Comparison of ENCODE assay signal across 37 cellular contexts in the genomic region with DNA sequence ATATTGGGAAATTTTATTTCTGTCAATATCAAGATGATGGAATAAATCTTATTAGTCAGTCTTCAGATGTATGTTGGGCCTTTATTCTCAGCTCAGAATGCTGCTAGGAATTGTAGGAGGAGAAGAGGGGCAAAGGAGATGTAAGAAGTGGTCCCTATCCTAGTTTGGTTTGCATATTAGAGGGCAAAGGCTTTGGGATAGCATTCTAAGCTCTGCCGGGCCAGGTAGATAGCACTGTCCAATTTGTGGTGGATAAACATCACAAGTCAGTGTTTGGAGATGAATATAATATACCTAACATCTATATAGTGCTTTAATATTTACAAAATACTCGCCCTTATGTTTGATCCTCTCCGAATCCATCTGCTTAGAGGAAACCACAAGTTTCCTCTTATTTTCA.
"Had no signal": no experiment of that assay in that cellular context is flagged by ENCODE, and none has a peak within 500 bp of the region (broad histone marks: within the 10 kb centered on the region; RNA-seq: fewer than 3 reads in every experiment).

No MANE protein-coding gene starts in this region.

- H3K27ac ChIP-seq: adrenal gland, body of pancreas, epithelial cell of prostate, esophagus squamous epithelium, gastroesophageal sphincter, WERI-Rb-1 had no signal

- DNase-seq: activated CD4-positive, alpha-beta memory T cell treated with anti-CD3 and anti-CD28 coated beads for 36 hours; activated CD4-positive, alpha-beta T cell treated with anti-CD3 and anti-CD28 coated beads for 36 hours; activated CD4-positive, alpha-beta T cell treated with anti-CD3 and anti-CD28 coated beads, Interleukin-2, amount 10 ng/mL, durations not matched to agents 24 days and 14 days; activated CD4-positive, CD25-positive, alpha-beta regulatory T cell; activated CD4-positive, CD25-positive, alpha-beta regulatory T cell treated with anti-CD3 and anti-CD28 coated beads, Interleukin-2, amount 50 U/mL, for 72 hours; activated CD8-positive, alpha-beta memory T cell treated with anti-CD3 and anti-CD28 coated beads, Interleukin-2, amount 10 ng/mL, durations not matched to agents 7 days and 5 days; activated CD8-positive, alpha-beta memory T cell treated with anti-CD3 and anti-CD28 coated beads, Interleukin-2, amount 50 U/mL, for 4 hours; activated CD8-positive, alpha-beta T cell treated with anti-CD3 and anti-CD28 coated beads, Interleukin-2, amount 10 ng/mL, durations not matched to agents 7 days and 5 days; activated effector memory CD4-positive, alpha-beta T cell treated with anti-CD3 and anti-CD28 coated beads, Interleukin-2, amount 50 U/mL, for 16 hours; activated naive CD4-positive, alpha-beta T cell treated with anti-CD3 and anti-CD28 coated beads for 36 hours; activated naive CD8-positive, alpha-beta T cell treated with anti-CD3 and anti-CD28 coated beads for 36 hours; activated naive CD8-positive, alpha-beta T cell treated with anti-CD3 and anti-CD28 coated beads, Interleukin-2, amount 50 U/mL, for 24 hours; activated T-cell treated with anti-CD3 and anti-CD28 coated beads, Interleukin-2, amount 50 U/mL, for 1 hour; activated T-cell treated with anti-CD3 and anti-CD28 coated beads, Interleukin-2, amount 50 U/mL, for 48 hours; adrenal gland; amygdala; aorta; body of pancreas; caudate nucleus; cortex of kidney; dermis blood vessel endothelial cell; effector CD8-positive, alpha-beta T cell; esophagus squamous epithelium; foreskin melanocyte; T-helper 1 cell; T-helper 17 cell; T1000; WERI-Rb-1 had no signal

- FAIRE-seq: colon, endometrium, endothelial cell of umbilical vein had no signal

- H3K27me3 Mint-ChIP-seq: activated CD4-positive, alpha-beta memory T cell treated with anti-CD3 and anti-CD28 coated beads for 36 hours; activated CD4-positive, alpha-beta T cell treated with anti-CD3 and anti-CD28 coated beads for 36 hours; activated CD4-positive, alpha-beta T cell treated with anti-CD3 and anti-CD28 coated beads, Interleukin-2, amount 10 ng/mL, durations not matched to agents 24 days and 14 days; activated CD8-positive, alpha-beta memory T cell treated with anti-CD3 and anti-CD28 coated beads, Interleukin-2, amount 10 ng/mL, durations not matched to agents 7 days and 5 days; activated naive CD8-positive, alpha-beta T cell treated with anti-CD3 and anti-CD28 coated beads for 36 hours; activated naive CD8-positive, alpha-beta T cell treated with anti-CD3 and anti-CD28 coated beads, Interleukin-2, amount 50 U/mL, for 24 hours; T-helper 17 cell had no signal

- H3K27me3 ChIP-seq: adrenal gland, body of pancreas, esophagus squamous epithelium, gastroesophageal sphincter had no signal

- H3K36me3 Mint-ChIP-seq: activated CD4-positive, alpha-beta memory T cell treated with anti-CD3 and anti-CD28 coated beads for 36 hours; activated CD8-positive, alpha-beta memory T cell treated with anti-CD3 and anti-CD28 coated beads, Interleukin-2, amount 10 ng/mL, durations not matched to agents 7 days and 5 days; activated naive CD4-positive, alpha-beta T cell treated with anti-CD3 and anti-CD28 coated beads, Interleukin-2, amount 50 U/mL, for 24 hours; activated naive CD8-positive, alpha-beta T cell treated with anti-CD3 and anti-CD28 coated beads for 36 hours had no signal

- H3K9me3 ChIP-seq: adrenal gland, body of pancreas, esophagus squamous epithelium, gastroesophageal sphincter had no signal

- H3K9me3 Mint-ChIP-seq: activated CD4-positive, alpha-beta T cell treated with anti-CD3 and anti-CD28 coated beads, Interleukin-2, amount 10 ng/mL, durations not matched to agents 24 days and 14 days; activated naive CD4-positive, alpha-beta T cell treated with anti-CD3 and anti-CD28 coated beads for 36 hours; activated naive CD4-positive, alpha-beta T cell treated with anti-CD3 and anti-CD28 coated beads, Interleukin-2, amount 50 U/mL, for 24 hours; activated naive CD8-positive, alpha-beta T cell treated with anti-CD3 and anti-CD28 coated beads for 36 hours; activated T-helper 1 cell treated with anti-CD3 and anti-CD28 coated beads, Interleukin-12 subunit alpha, Interleukin-12 subunit beta, Interleukin-2, Interleukin-4 antibody, amounts not matched to agents 30 ng/mL and 10 ng/mL and 1 ng/mL, durations not matched to agents 14 hours and 24 hours and 36 hours; activated T-helper 2 cell treated with anti-CD3 and anti-CD28 coated beads, Interferon-gamma antibody, Interleukin-2, Interleukin-4, amounts not matched to agents 10 μg/mL and 5 μg/mL and 100 μg/mL, durations not matched to agents 14 hours and 24 hours and 36 hours; T-helper 2 cell treated with Interferon-gamma antibody and Interleukin-4, amounts not matched to agents 5 μg/mL and 100 μg/mL, for 36 hours had no signal

- H3K4me1 ChIP-seq: body of pancreas, esophagus squamous epithelium, gastroesophageal sphincter had no signal

- H3K4me1 Mint-ChIP-seq: activated CD4-positive, alpha-beta T cell treated with anti-CD3 and anti-CD28 coated beads for 36 hours; activated CD4-positive, alpha-beta T cell treated with anti-CD3 and anti-CD28 coated beads, Interleukin-2, amount 10 ng/mL, durations not matched to agents 24 days and 14 days; activated CD8-positive, alpha-beta memory T cell treated with anti-CD3 and anti-CD28 coated beads, Interleukin-2, amount 10 ng/mL, durations not matched to agents 7 days and 5 days; activated naive CD4-positive, alpha-beta T cell treated with anti-CD3 and anti-CD28 coated beads, Interleukin-2, amount 50 U/mL, for 24 hours; activated naive CD8-positive, alpha-beta T cell treated with anti-CD3 and anti-CD28 coated beads for 36 hours; activated naive CD8-positive, alpha-beta T cell treated with anti-CD3 and anti-CD28 coated beads, Interleukin-2, amount 50 U/mL, for 24 hours; T-helper 17 cell had no signal

- ATAC-seq: activated CD4-positive, alpha-beta T cell treated with anti-CD3 and anti-CD28 coated beads for 36 hours; activated CD8-positive, alpha-beta memory T cell treated with anti-CD3 and anti-CD28 coated beads, Interleukin-2, amount 10 ng/mL, durations not matched to agents 7 days and 5 days; activated CD8-positive, alpha-beta T cell treated with anti-CD3 and anti-CD28 coated beads, Interleukin-2, amount 10 ng/mL, durations not matched to agents 7 days and 5 days; activated naive CD8-positive, alpha-beta T cell treated with anti-CD3 and anti-CD28 coated beads, Interleukin-2, amount 50 U/mL, for 24 hours; body of pancreas; gastroesophageal sphincter; T-helper 17 cell had no signal

- H3K27ac Mint-ChIP-seq: activated CD4-positive, alpha-beta memory T cell treated with anti-CD3 and anti-CD28 coated beads for 36 hours; activated CD4-positive, alpha-beta T cell treated with anti-CD3 and anti-CD28 coated beads for 36 hours; activated CD4-positive, alpha-beta T cell treated with anti-CD3 and anti-CD28 coated beads, Interleukin-2, amount 10 ng/mL, durations not matched to agents 24 days and 14 days; activated CD8-positive, alpha-beta memory T cell treated with anti-CD3 and anti-CD28 coated beads, Interleukin-2, amount 10 ng/mL, durations not matched to agents 7 days and 5 days; activated CD8-positive, alpha-beta T cell treated with anti-CD3 and anti-CD28 coated beads, Interleukin-2, amount 10 ng/mL, durations not matched to agents 7 days and 5 days; activated naive CD4-positive, alpha-beta T cell treated with anti-CD3 and anti-CD28 coated beads for 36 hours; activated naive CD4-positive, alpha-beta T cell treated with anti-CD3 and anti-CD28 coated beads, Interleukin-2, amount 50 U/mL, for 24 hours; activated naive CD8-positive, alpha-beta T cell treated with anti-CD3 and anti-CD28 coated beads for 36 hours; activated naive CD8-positive, alpha-beta T cell treated with anti-CD3 and anti-CD28 coated beads, Interleukin-2, amount 50 U/mL, for 24 hours; activated T-helper 1 cell treated with anti-CD3 and anti-CD28 coated beads, Interleukin-12 subunit alpha, Interleukin-12 subunit beta, Interleukin-2, Interleukin-4 antibody, amounts not matched to agents 30 ng/mL and 10 ng/mL and 1 ng/mL, durations not matched to agents 14 hours and 24 hours and 36 hours; activated T-helper 2 cell treated with anti-CD3 and anti-CD28 coated beads, Interferon-gamma antibody, Interleukin-2, Interleukin-4, amounts not matched to agents 10 μg/mL and 5 μg/mL and 100 μg/mL, durations not matched to agents 14 hours and 24 hours and 36 hours; T-helper 17 cell; T-helper 2 cell treated with Interferon-gamma antibody and Interleukin-4, amounts not matched to agents 5 μg/mL and 100 μg/mL, for 36 hours had no signal

- H3K4me3 Mint-ChIP-seq: activated CD4-positive, alpha-beta memory T cell treated with anti-CD3 and anti-CD28 coated beads for 36 hours; activated CD4-positive, alpha-beta T cell treated with anti-CD3 and anti-CD28 coated beads for 36 hours; activated CD4-positive, alpha-beta T cell treated with anti-CD3 and anti-CD28 coated beads, Interleukin-2, amount 10 ng/mL, durations not matched to agents 24 days and 14 days; activated CD8-positive, alpha-beta memory T cell treated with anti-CD3 and anti-CD28 coated beads, Interleukin-2, amount 10 ng/mL, durations not matched to agents 7 days and 5 days; activated CD8-positive, alpha-beta T cell treated with anti-CD3 and anti-CD28 coated beads, Interleukin-2, amount 10 ng/mL, durations not matched to agents 7 days and 5 days; activated naive CD4-positive, alpha-beta T cell treated with anti-CD3 and anti-CD28 coated beads for 36 hours; activated naive CD4-positive, alpha-beta T cell treated with anti-CD3 and anti-CD28 coated beads, Interleukin-2, amount 50 U/mL, for 24 hours; activated naive CD8-positive, alpha-beta T cell treated with anti-CD3 and anti-CD28 coated beads for 36 hours; activated naive CD8-positive, alpha-beta T cell treated with anti-CD3 and anti-CD28 coated beads, Interleukin-2, amount 50 U/mL, for 24 hours; activated T-helper 1 cell treated with anti-CD3 and anti-CD28 coated beads, Interleukin-12 subunit alpha, Interleukin-12 subunit beta, Interleukin-2, Interleukin-4 antibody, amounts not matched to agents 30 ng/mL and 10 ng/mL and 1 ng/mL, durations not matched to agents 14 hours and 24 hours and 36 hours; T-helper 17 cell; T-helper 2 cell treated with Interferon-gamma antibody and Interleukin-4, amounts not matched to agents 5 μg/mL and 100 μg/mL, for 36 hours had no signal

- H3K4me3 ChIP-seq: adrenal gland, body of pancreas, esophagus squamous epithelium, gastroesophageal sphincter had no signal

- H3K36me3 ChIP-seq: adrenal gland, esophagus squamous epithelium, gastroesophageal sphincter, WERI-Rb-1 had no signal
